ENCODE assay signal across 2 cellular contexts in the genomic region with DNA sequence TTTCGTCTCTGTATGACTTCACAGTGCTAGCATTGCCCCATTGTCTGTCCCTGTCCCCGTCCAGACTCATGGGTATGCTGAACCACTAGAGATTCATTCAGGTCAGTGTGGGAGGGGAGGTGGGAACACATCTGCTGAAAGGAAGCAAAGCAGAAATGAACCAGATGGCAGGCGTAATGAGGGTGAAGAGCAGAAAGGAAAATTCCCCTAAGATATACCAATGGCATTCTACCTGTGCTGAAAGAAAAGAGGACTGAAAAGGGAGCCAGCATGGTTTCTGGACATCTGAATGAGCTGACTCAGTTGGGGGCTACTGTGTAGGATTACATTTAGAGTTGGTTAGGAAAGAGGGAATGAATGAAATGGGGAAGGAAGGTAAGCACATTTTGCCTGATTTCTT.
TF ChIP-seq lines count a peak whose summit lies in the region.

No MANE protein-coding gene starts in this region.

TF ChIP-seq in SK-N-SH, 30 proteins besides CTCF, POLR2A, EP300 and RAD21 (continued from another document):
- TF ChIP-seq, protein P1, sequence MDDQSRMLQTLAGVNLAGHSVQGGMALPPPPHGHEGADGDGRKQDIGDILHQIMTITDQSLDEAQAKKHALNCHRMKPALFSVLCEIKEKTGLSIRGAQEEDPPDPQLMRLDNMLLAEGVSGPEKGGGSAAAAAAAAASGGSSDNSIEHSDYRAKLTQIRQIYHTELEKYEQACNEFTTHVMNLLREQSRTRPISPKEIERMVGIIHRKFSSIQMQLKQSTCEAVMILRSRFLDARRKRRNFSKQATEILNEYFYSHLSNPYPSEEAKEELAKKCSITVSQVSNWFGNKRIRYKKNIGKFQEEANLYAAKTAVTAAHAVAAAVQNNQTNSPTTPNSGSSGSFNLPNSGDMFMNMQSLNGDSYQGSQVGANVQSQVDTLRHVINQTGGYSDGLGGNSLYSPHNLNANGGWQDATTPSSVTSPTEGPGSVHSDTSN (IDR thresholded peaks at IDR 0.05): no peak
- TF ChIP-seq, protein P2, sequence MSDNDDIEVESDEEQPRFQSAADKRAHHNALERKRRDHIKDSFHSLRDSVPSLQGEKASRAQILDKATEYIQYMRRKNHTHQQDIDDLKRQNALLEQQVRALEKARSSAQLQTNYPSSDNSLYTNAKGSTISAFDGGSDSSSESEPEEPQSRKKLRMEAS (IDR thresholded peaks at IDR 0.05; ENCODE audit: low read depth): no peak
- TF ChIP-seq USF2 (IDR thresholded peaks at IDR 0.05; ENCODE audit: borderline replicate concordance, low read depth, low read length) (no peak), YY1 (IDR thresholded peaks at IDR 0.05; ENCODE audit: low read depth) (no peak), GATA2 (CRISPR knock-in tag; IDR thresholded peaks at IDR 0.05) (no peak), NRF1 (IDR thresholded peaks at IDR 0.05; ENCODE audit: low read depth, low read length) (no peak), MXI1 (IDR thresholded peaks at IDR 0.05; ENCODE audit: low read depth, low read length) (no peak), FOXM1 (IDR thresholded peaks at IDR 0.05; ENCODE audit: low read depth) (no peak), TCF12 (IDR thresholded peaks at IDR 0.05) (no peak), POLR2AphosphoS5 (IDR thresholded peaks at IDR 0.05; ENCODE audit: low read depth, low read length) (no peak), TEAD4 (IDR thresholded peaks at IDR 0.05; ENCODE audit: borderline replicate concordance, insufficient read depth) (no peak), TAF1 (IDR thresholded peaks at IDR 0.05; ENCODE audit: borderline replicate concordance, low read depth, low read length) (no peak), RXRA (IDR thresholded peaks at IDR 0.05; ENCODE audit: borderline replicate concordance, low read depth) (no peak), RCOR1 (IDR thresholded peaks at IDR 0.05; ENCODE audit: low read length) (no peak)
- TF ChIP-seq, protein P3, sequence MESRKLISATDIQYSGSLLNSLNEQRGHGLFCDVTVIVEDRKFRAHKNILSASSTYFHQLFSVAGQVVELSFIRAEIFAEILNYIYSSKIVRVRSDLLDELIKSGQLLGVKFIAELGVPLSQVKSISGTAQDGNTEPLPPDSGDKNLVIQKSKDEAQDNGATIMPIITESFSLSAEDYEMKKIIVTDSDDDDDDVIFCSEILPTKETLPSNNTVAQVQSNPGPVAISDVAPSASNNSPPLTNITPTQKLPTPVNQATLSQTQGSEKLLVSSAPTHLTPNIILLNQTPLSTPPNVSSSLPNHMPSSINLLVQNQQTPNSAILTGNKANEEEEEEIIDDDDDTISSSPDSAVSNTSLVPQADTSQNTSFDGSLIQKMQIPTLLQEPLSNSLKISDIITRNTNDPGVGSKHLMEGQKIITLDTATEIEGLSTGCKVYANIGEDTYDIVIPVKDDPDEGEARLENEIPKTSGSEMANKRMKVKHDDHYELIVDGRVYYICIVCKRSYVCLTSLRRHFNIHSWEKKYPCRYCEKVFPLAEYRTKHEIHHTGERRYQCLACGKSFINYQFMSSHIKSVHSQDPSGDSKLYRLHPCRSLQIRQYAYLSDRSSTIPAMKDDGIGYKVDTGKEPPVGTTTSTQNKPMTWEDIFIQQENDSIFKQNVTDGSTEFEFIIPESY (IDR thresholded peaks at IDR 0.05; ENCODE audit: borderline replicate concordance, low read depth): no peak
- TF ChIP-seq, protein P4, sequence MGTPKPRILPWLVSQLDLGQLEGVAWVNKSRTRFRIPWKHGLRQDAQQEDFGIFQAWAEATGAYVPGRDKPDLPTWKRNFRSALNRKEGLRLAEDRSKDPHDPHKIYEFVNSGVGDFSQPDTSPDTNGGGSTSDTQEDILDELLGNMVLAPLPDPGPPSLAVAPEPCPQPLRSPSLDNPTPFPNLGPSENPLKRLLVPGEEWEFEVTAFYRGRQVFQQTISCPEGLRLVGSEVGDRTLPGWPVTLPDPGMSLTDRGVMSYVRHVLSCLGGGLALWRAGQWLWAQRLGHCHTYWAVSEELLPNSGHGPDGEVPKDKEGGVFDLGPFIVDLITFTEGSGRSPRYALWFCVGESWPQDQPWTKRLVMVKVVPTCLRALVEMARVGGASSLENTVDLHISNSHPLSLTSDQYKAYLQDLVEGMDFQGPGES (IDR thresholded peaks at IDR 0.05; ENCODE audit: low read depth, low read length): no peak

TF ChIP-seq in SK-N-SH treated with all-trans-retinoic acid at 6 μM for 48 hours, 23 proteins besides CTCF, POLR2A, EP300 and RAD21 (continued from another document):
- TF ChIP-seq CSRNP3 (CRISPR knock-in tag; IDR thresholded peaks at IDR 0.05): no peak
- TF ChIP-seq BACH2 (CRISPR knock-in tag; IDR thresholded peaks at IDR 0.05; ENCODE audit: borderline replicate concordance): no peak
- no peak for TF ChIP-seq CSDC2 (CRISPR knock-in tag; IDR thresholded peaks at IDR 0.05)
- TF ChIP-seq ZNF8 (CRISPR knock-in tag; IDR thresholded peaks at IDR 0.05): no peak
TF ChIP-seq in SK-N-SH treated with all-trans-retinoic acid at 6 μM for 48 hours: peak in this region for 0.
